Comparison of ENCODE assay signal across 10 cellular contexts in the genomic region with DNA sequence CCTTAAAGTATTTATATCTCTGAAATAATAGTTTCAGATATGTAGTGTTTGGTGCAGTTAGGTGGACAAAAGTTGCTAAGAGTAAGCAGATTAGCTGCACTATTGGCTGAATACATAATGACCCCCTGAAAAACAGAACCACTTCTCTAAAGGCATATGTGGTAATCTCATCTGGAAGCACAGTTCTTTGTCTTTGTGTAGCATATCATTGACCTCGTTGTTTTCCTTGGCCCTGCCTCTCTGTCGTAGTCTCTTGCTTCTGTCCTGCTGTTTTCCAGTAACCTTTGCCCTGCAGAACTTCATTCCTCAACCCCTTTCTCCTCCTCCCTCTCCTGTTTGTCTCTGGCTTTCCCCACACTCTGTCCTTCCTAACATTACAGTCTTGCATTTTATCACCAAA. TPM values are rescaled to one million over a fixed set of nuclear protein-coding genes. Genes with fewer than 3 reads are reported as not detected.
DNase-seq lines count a peak whose midpoint lies in the region; ATAC-seq and TF ChIP-seq lines count a peak whose summit lies in the region.
"Had no signal": no experiment of that assay in that cellular context is flagged by ENCODE, and none has a peak within 500 bp of the region (broad histone marks: within the 10 kb centered on the region; RNA-seq: fewer than 3 reads in every experiment).

No MANE protein-coding gene starts in this region.

- H3K9me3 Mint-ChIP-seq in osteocyte (ENCODE audit: unreplicated experiment), result peaks cover 5% of the 10 kb centered on the region
- H3K9me3 Mint-ChIP-seq: activated naive CD4-positive, alpha-beta T cell treated with anti-CD3 and anti-CD28 coated beads, Interleukin-2, amount 50 U/mL, for 24 hours had no signal

- H3K4me3 Mint-ChIP-seq in osteocyte (ENCODE audit: unreplicated experiment), result peak overlapping the region; percentile 44
- H3K4me3 Mint-ChIP-seq: activated naive CD4-positive, alpha-beta T cell treated with anti-CD3 and anti-CD28 coated beads, Interleukin-2, amount 50 U/mL, for 24 hours had no signal

- ATAC-seq in GM18907 (IDR thresholded peaks at IDR 0.05; ENCODE audit: unreplicated experiment) (peak; percentile 53), HG03135 (IDR thresholded peaks at IDR 0.05; ENCODE audit: unreplicated experiment) (peak; percentile 63)

- H3K36me3 Mint-ChIP-seq in osteocyte (ENCODE audit: unreplicated experiment), result no peaks in the 10 kb centered on the region
- H3K36me3 Mint-ChIP-seq: activated naive CD4-positive, alpha-beta T cell treated with anti-CD3 and anti-CD28 coated beads, Interleukin-2, amount 50 U/mL, for 24 hours had no signal

- peaks cover 57% of the 10 kb centered on the region for H3K4me1 Mint-ChIP-seq in osteocyte (ENCODE audit: unreplicated experiment)
- H3K4me1 Mint-ChIP-seq: activated naive CD4-positive, alpha-beta T cell treated with anti-CD3 and anti-CD28 coated beads, Interleukin-2, amount 50 U/mL, for 24 hours had no signal

- TF ChIP-seq CTCF in osteocyte (IDR thresholded peaks at IDR 0.05), result no peak

- DNase-seq in brain pericyte (ENCODE audit: low read depth, low spot score), result peak; percentile 39
- DNase-seq in osteocyte (ENCODE audit: extremely low spot score, unreplicated experiment), result no peak
- DNase-seq in NCI-H1105 treated with DMSO at 0.1 percent for 48 hours (lab: John Stamatoyannopoulos, UW), result no peak
- DNase-seq in NCI-H1105 (lab: John Stamatoyannopoulos, UW), result no peak
- no peak for DNase-seq in activated CD4-positive, alpha-beta T cell treated with anti-CD3 and anti-CD28 coated beads, Interleukin-2, amount 50 U/mL, for 48 hours
- DNase-seq in RKO (ENCODE audit: low spot score), result no peak
- DNase-seq: NCI-H510A treated with DMSO at 0.1 percent for 48 hours had no signal

- H3K27me3 Mint-ChIP-seq in osteocyte (ENCODE audit: unreplicated experiment), result no peaks in the 10 kb centered on the region
- H3K27me3 Mint-ChIP-seq: activated naive CD4-positive, alpha-beta T cell treated with anti-CD3 and anti-CD28 coated beads, Interleukin-2, amount 50 U/mL, for 24 hours had no signal

- peak overlapping the region; percentile 87 for H3K27ac Mint-ChIP-seq in osteocyte (ENCODE audit: unreplicated experiment)
- H3K27ac Mint-ChIP-seq: activated naive CD4-positive, alpha-beta T cell treated with anti-CD3 and anti-CD28 coated beads, Interleukin-2, amount 50 U/mL, for 24 hours had no signal

RNA-seq across cellular contexts. Expression of gene JADE3, which starts 41.4 kb away (rescaled TPM):
- total RNA-seq in osteocyte, result 11.2 and 14.0 TPM in 2 replicates
